Comparison of ENCODE assay signal across 9 cellular contexts in genomic region chr3:82133070-82133606, GRCh38.
DNase-seq lines count a peak whose midpoint lies in the region; ATAC-seq and TF ChIP-seq lines count a peak whose summit lies in the region.
"Had no signal": no experiment of that assay in that cellular context is flagged by ENCODE, and none has a peak within 500 bp of the region (broad histone marks: within the 10 kb centered on the region; RNA-seq: fewer than 3 reads in every experiment).

No MANE protein-coding gene starts in this region.

- H3K9ac ChIP-seq in fibroblast of lung (ENCODE audit: insufficient read depth, low read length) = no peak overlapping the region

- POLR2A ChIA-PET in activated CD4-positive, alpha-beta memory T cell treated with anti-CD3 and anti-CD28 coated beads, Interleukin-2, amount 10 ng/mL, durations not matched to agents 7 days and 5 days (lab: Charles Lee) = no interaction called here

- H3K27me3 Mint-ChIP-seq in activated CD4-positive, alpha-beta memory T cell treated with anti-CD3 and anti-CD28 coated beads, Interleukin-2, amount 10 ng/mL, durations not matched to agents 7 days and 5 days = no peaks in the 10 kb centered on the region
- H3K27me3 Mint-ChIP-seq in nephron (ENCODE audit: low read depth) = no peaks in the 10 kb centered on the region
- H3K27me3 Mint-ChIP-seq: stimulated activated naive CD8-positive, alpha-beta T cell treated with anti-CD3 and anti-CD28 coated beads, Interleukin-15, Interleukin-2, amounts not matched to agents 100 ng/mL and 50 ng/mL, for 24 hours had no signal

- ATAC-seq in GM18520 (IDR thresholded peaks at IDR 0.05; ENCODE audit: unreplicated experiment) (peak; percentile 75), HG02970 (IDR thresholded peaks at IDR 0.05; ENCODE audit: low FRiP score, unreplicated experiment) (peak; percentile 79)

- CTCF ChIA-PET in activated CD4-positive, alpha-beta memory T cell treated with anti-CD3 and anti-CD28 coated beads, Interleukin-2, amount 10 ng/mL, durations not matched to agents 7 days and 5 days (lab: Charles Lee) = interaction anchor here (2.0 kb wide), 1 partner anchor 642 kb away, joined by 14 read pairs; no protein-coding TSS in a partner anchor

- no peaks in the 10 kb centered on the region for H3K9me3 Mint-ChIP-seq in activated CD4-positive, alpha-beta memory T cell treated with anti-CD3 and anti-CD28 coated beads, Interleukin-2, amount 10 ng/mL, durations not matched to agents 7 days and 5 days
- no peaks in the 10 kb centered on the region for H3K9me3 Mint-ChIP-seq in nephron
- H3K9me3 Mint-ChIP-seq: stimulated activated naive CD8-positive, alpha-beta T cell treated with anti-CD3 and anti-CD28 coated beads, Interleukin-15, Interleukin-2, amounts not matched to agents 100 ng/mL and 50 ng/mL, for 24 hours had no signal

- no peaks in the 10 kb centered on the region for H3K9me3 ChIP-seq in fibroblast of lung (ENCODE audit: control insufficient read depth, insufficient read depth, low read depth, low read length)
- H3K9me3 ChIP-seq in uterus = no peaks in the 10 kb centered on the region

- no peaks in the 10 kb centered on the region for H3K79me2 ChIP-seq in fibroblast of lung (ENCODE audit: control insufficient read depth, insufficient read depth, low read length)

- DNase-seq in NCI-H2171 treated with DMSO at 0.1 percent for 48 hours (lab: John Stamatoyannopoulos, UW) = peak; percentile 21
- peak; percentile 35 for DNase-seq in activated CD4-positive, alpha-beta memory T cell treated with anti-CD3 and anti-CD28 coated beads, Interleukin-2, amount 10 ng/mL, durations not matched to agents 7 days and 5 days
- DNase-seq in fibroblast of lung (ENCODE audit: low read depth in 2 of 2) = peak; percentile 39 to 73
- peak; percentile 38 to 49 for DNase-seq in uterus

- H3K27ac Mint-ChIP-seq in activated CD4-positive, alpha-beta memory T cell treated with anti-CD3 and anti-CD28 coated beads, Interleukin-2, amount 10 ng/mL, durations not matched to agents 7 days and 5 days = no peak overlapping the region
- no peak overlapping the region for H3K27ac Mint-ChIP-seq in nephron
- H3K27ac Mint-ChIP-seq: stimulated activated naive CD8-positive, alpha-beta T cell treated with anti-CD3 and anti-CD28 coated beads, Interleukin-15, Interleukin-2, amounts not matched to agents 100 ng/mL and 50 ng/mL, for 24 hours had no signal

- peak; percentile 82 for TF ChIP-seq CTCF in C4-2B (conservative IDR thresholded peaks at IDR 0.05)
- peak; percentile 89 to 90 for TF ChIP-seq CTCF in fibroblast of lung (conservative IDR thresholded peaks at IDR 0.05 in 1 of 2, IDR thresholded peaks at IDR 0.05 in 1 of 2; ENCODE audit: low read depth in 1 of 2, low read length in 2 of 2)
- peak; percentile 72 to 75 (median 75) for TF ChIP-seq CTCF in nephron (IDR thresholded peaks at IDR 0.05; ENCODE audit: unreplicated experiment in 3 of 3)
- peak; percentile 65 to 75 (median 68) for TF ChIP-seq CTCF in uterus (IDR thresholded peaks at IDR 0.05)

- no peaks in the 10 kb centered on the region for H3K4me1 ChIP-seq in fibroblast of lung (ENCODE audit: control insufficient read depth, extremely low read depth, insufficient read depth, low read length)
- no peaks in the 10 kb centered on the region for H3K4me1 ChIP-seq in uterus

- no peaks in the 10 kb centered on the region for H3K36me3 Mint-ChIP-seq in activated CD4-positive, alpha-beta memory T cell treated with anti-CD3 and anti-CD28 coated beads, Interleukin-2, amount 10 ng/mL, durations not matched to agents 7 days and 5 days (ENCODE audit: low read depth)
- H3K36me3 Mint-ChIP-seq in nephron (ENCODE audit: low read depth) = no peaks in the 10 kb centered on the region

- H3K4me3 ChIP-seq in fibroblast of lung (replicated peaks in 1 of 4; ENCODE audit: control extremely low read depth in 1 of 4, insufficient read depth in 1 of 4, low read depth in 3 of 4, low read length in 4 of 4) (no peak overlapping the region), uterus (no peak overlapping the region)

- H3K27me3 ChIP-seq in fibroblast of lung (ENCODE audit: control insufficient read depth, insufficient read depth, low read length) (no peaks in the 10 kb centered on the region), uterus (no peaks in the 10 kb centered on the region)

- H4K20me1 ChIP-seq in fibroblast of lung (ENCODE audit: control insufficient read depth, extremely low read depth, insufficient read depth, low read length) = no peaks in the 10 kb centered on the region

- H3K27ac ChIP-seq in C4-2B = no peak overlapping the region
- H3K27ac ChIP-seq in fibroblast of lung (ENCODE audit: insufficient read depth, low read length) = no peak overlapping the region
- no peak overlapping the region for H3K27ac ChIP-seq in uterus

- no peak overlapping the region for H3K4me2 ChIP-seq in fibroblast of lung (ENCODE audit: extremely low read depth, insufficient read depth, low read length)

- no peak for TF ChIP-seq POLR2A in uterus (IDR thresholded peaks at IDR 0.05)

- H2AFZ ChIP-seq in fibroblast of lung (ENCODE audit: low read length) = no peak overlapping the region

- H3K4me1 Mint-ChIP-seq in activated CD4-positive, alpha-beta memory T cell treated with anti-CD3 and anti-CD28 coated beads, Interleukin-2, amount 10 ng/mL, durations not matched to agents 7 days and 5 days = no peaks in the 10 kb centered on the region
- peaks cover 16% of the 10 kb centered on the region for H3K4me1 Mint-ChIP-seq in nephron

- H3K4me3 Mint-ChIP-seq in activated CD4-positive, alpha-beta memory T cell treated with anti-CD3 and anti-CD28 coated beads, Interleukin-2, amount 10 ng/mL, durations not matched to agents 7 days and 5 days = no peak overlapping the region
- no peak overlapping the region for H3K4me3 Mint-ChIP-seq in nephron
- H3K4me3 Mint-ChIP-seq: stimulated activated naive CD8-positive, alpha-beta T cell treated with anti-CD3 and anti-CD28 coated beads, Interleukin-15, Interleukin-2, amounts not matched to agents 100 ng/mL and 50 ng/mL, for 24 hours had no signal

- H3K36me3 ChIP-seq in fibroblast of lung (ENCODE audit: control insufficient read depth, insufficient read depth, low read length) = no peaks in the 10 kb centered on the region
- H3K36me3 ChIP-seq in uterus = no peaks in the 10 kb centered on the region

- intact Hi-C loops in uterus (cut with DNase I; ENCODE audit: low total_unique reads) = no loop called here
